Comparison of ENCODE assay signal across 1 cellular context in genomic region chr15:65791335-65792129, GRCh38.
TF ChIP-seq lines count a peak whose summit lies in the region.

No MANE protein-coding gene starts in this region.

TF ChIP-seq in HepG2, 621 proteins besides CTCF, POLR2A, EP300 and RAD21 (continued from another document and continues in another):
- TF ChIP-seq PREB (CRISPR knock-in tag; IDR thresholded peaks at IDR 0.05) (no peak), ZBTB3 (CRISPR knock-in tag; IDR thresholded peaks at IDR 0.05; ENCODE audit: borderline replicate concordance, low read depth) (no peak), SOX13 (IDR thresholded peaks at IDR 0.05) (no peak), SOX13 (CRISPR knock-in tag; conservative IDR thresholded peaks at IDR 0.05 in 1 of 2, IDR thresholded peaks at IDR 0.05 in 1 of 2) (peak in 1 of 2 experiments; percentile 47; a peak in 2 of 4 replicates), ATF1 (CRISPR knock-in tag; IDR thresholded peaks at IDR 0.05) (peak; percentile 38; the same call in 1 of the 2 replicates), GPN1 (CRISPR knock-in tag; IDR thresholded peaks at IDR 0.05; ENCODE audit: borderline replicate concordance) (no peak), ZBTB49 (CRISPR knock-in tag; IDR thresholded peaks at IDR 0.05; ENCODE audit: borderline replicate concordance) (no peak), FOXA3 (CRISPR knock-in tag; IDR thresholded peaks at IDR 0.05) (no peak), HNRNPK (IDR thresholded peaks at IDR 0.05; ENCODE audit: low read depth, low read length, poor library complexity, severe bottlenecking) (peak; percentile 2), POGZ (CRISPR knock-in tag; IDR thresholded peaks at IDR 0.05) (no peak), SNAI1 (CRISPR knock-in tag; IDR thresholded peaks at IDR 0.05; ENCODE audit: borderline replicate concordance) (no peak), KAT8 (CRISPR knock-in tag; IDR thresholded peaks at IDR 0.05) (peak; percentile 27; the same call in 1 of the 2 replicates), CAMTA2 (CRISPR knock-in tag; IDR thresholded peaks at IDR 0.05; ENCODE audit: borderline replicate concordance) (no peak; the same call in 1 of the 2 replicates), ZNF251 (CRISPR knock-in tag; IDR thresholded peaks at IDR 0.05) (no peak), FOSL2 (CRISPR knock-in tag; IDR thresholded peaks at IDR 0.05) (peak; percentile 46), ZBTB21 (CRISPR knock-in tag; IDR thresholded peaks at IDR 0.05) (no peak), TAF15 (IDR thresholded peaks at IDR 0.05; ENCODE audit: low read depth, low read length, poor library complexity, severe bottlenecking) (peak; percentile 18), ZNF234 (CRISPR knock-in tag; conservative IDR thresholded peaks at IDR 0.05) (peak; percentile 68; the same call in 1 of the 2 replicates), PPARG (CRISPR knock-in tag; conservative IDR thresholded peaks at IDR 0.05) (no peak), MAZ (IDR thresholded peaks at IDR 0.05; ENCODE audit: borderline replicate concordance, low read depth, low read length) (no peak), MAZ (CRISPR knock-in tag; IDR thresholded peaks at IDR 0.05; ENCODE audit: low read depth) (peak; percentile 76; the same call in 1 of the 2 replicates), ZSCAN31 (CRISPR knock-in tag; IDR thresholded peaks at IDR 0.05; ENCODE audit: low read depth) (no peak), ZEB1 (IDR thresholded peaks at IDR 0.05; ENCODE audit: insufficient replicate concordance, low read depth) (no peak), PAF1 (CRISPR knock-in tag; IDR thresholded peaks at IDR 0.05) (no peak), MXI1 (IDR thresholded peaks at IDR 0.05; ENCODE audit: borderline replicate concordance, low read depth, low read length) (peak; percentile 36; the same call in 1 of the 3 replicates), AHDC1 (CRISPR knock-in tag; IDR thresholded peaks at IDR 0.05; ENCODE audit: borderline replicate concordance) (no peak), ZSCAN9 (CRISPR knock-in tag; IDR thresholded peaks at IDR 0.05; ENCODE audit: borderline replicate concordance) (no peak), LCORL (IDR thresholded peaks at IDR 0.05) (no peak), LCORL (CRISPR knock-in tag; IDR thresholded peaks at IDR 0.05) (peak; percentile 80; the same call in 1 of the 2 replicates), GFI1 (CRISPR knock-in tag; IDR thresholded peaks at IDR 0.05; ENCODE audit: borderline replicate concordance) (peak; percentile 22; the same call in 1 of the 2 replicates), HNF1B (CRISPR knock-in tag; IDR thresholded peaks at IDR 0.05) (peak; percentile 51; the same call in 1 of the 2 replicates), MNT (IDR thresholded peaks at IDR 0.05) (no peak), EZH2 (conservative IDR thresholded peaks at IDR 0.05; ENCODE audit: low read depth, low read length) (no peak), MED13 (CRISPR knock-in tag; IDR thresholded peaks at IDR 0.05) (no peak), HNF1A (IDR thresholded peaks at IDR 0.05; ENCODE audit: low read depth) (no peak), HNF1A (CRISPR knock-in tag; IDR thresholded peaks at IDR 0.05; ENCODE audit: borderline replicate concordance) (no peak; the same call in 1 of the 2 replicates), ASH2L (IDR thresholded peaks at IDR 0.05; ENCODE audit: insufficient read length, low read depth, low read length) (peak; percentile 54), KDM2A (CRISPR knock-in tag; IDR thresholded peaks at IDR 0.05; ENCODE audit: borderline replicate concordance, low read depth) (peak; percentile 49; the same call in 1 of the 2 replicates), NR0B2 (CRISPR knock-in tag; IDR thresholded peaks at IDR 0.05) (no peak), RFX5 (IDR thresholded peaks at IDR 0.05; ENCODE audit: low read depth, low read length) (no peak), ZNF143 (CRISPR knock-in tag; IDR thresholded peaks at IDR 0.05) (no peak), ZNF850 (CRISPR knock-in tag; conservative IDR thresholded peaks at IDR 0.05) (no peak), ZNF891 (CRISPR knock-in tag; IDR thresholded peaks at IDR 0.05) (no peak; the same call in 1 of the 2 replicates), ZNF547 (CRISPR knock-in tag; IDR thresholded peaks at IDR 0.05) (no peak), PBX2 (CRISPR knock-in tag; IDR thresholded peaks at IDR 0.05) (no peak), ZNF44 (CRISPR knock-in tag; IDR thresholded peaks at IDR 0.05) (no peak), ETV5 (CRISPR knock-in tag; IDR thresholded peaks at IDR 0.05; ENCODE audit: borderline replicate concordance) (no peak), ZNF282 (IDR thresholded peaks at IDR 0.05; ENCODE audit: partially characterized antibody) (no peak), ZNF543 (CRISPR knock-in tag; IDR thresholded peaks at IDR 0.05) (no peak), MXD4 (CRISPR knock-in tag; IDR thresholded peaks at IDR 0.05) (no peak), KLF16 (CRISPR knock-in tag; IDR thresholded peaks at IDR 0.05) (peak in 1 of 2 experiments; percentile 36; a peak in 2 of 4 replicates)
